Comparison of ENCODE assay signal across 9 cellular contexts in genomic region chr17:48439875-48440505, GRCh38. TPM values are rescaled to one million over a fixed set of nuclear protein-coding genes. Genes with fewer than 3 reads are reported as not detected.
DNase-seq lines count a peak whose midpoint lies in the region; ATAC-seq and TF ChIP-seq lines count a peak whose summit lies in the region.
"Had no signal": no experiment of that assay in that cellular context is flagged by ENCODE, and none has a peak within 500 bp of the region (broad histone marks: within the 10 kb centered on the region; RNA-seq: fewer than 3 reads in every experiment).

No MANE protein-coding gene starts in this region.

- ATAC-seq in naive B cell (ENCODE audit: low read depth in 2 of 2) (peak; percentile 8 to 11), HG02623 (IDR thresholded peaks at IDR 0.05; ENCODE audit: unreplicated experiment) (no peak)

- H3K27ac ChIP-seq in MM.1S (ENCODE audit: low read length): peak overlapping the region; percentile 87

- no peaks in the 10 kb centered on the region for H3K9me2 ChIP-seq in MM.1S (replicated peaks; ENCODE audit: insufficient read depth, low read length)

- H3K4me1 Mint-ChIP-seq in naive B cell (peaks cover 65 to 81% (median 80%) of the 10 kb centered on the region in 3 donors), osteocyte (ENCODE audit: unreplicated experiment) (no peaks in the 10 kb centered on the region)

- H3K4me2 ChIP-seq in MM.1S (ENCODE audit: low read depth, low read length): peak overlapping the region; percentile 45

- H3K9me3 Mint-ChIP-seq in naive B cell: peaks cover 0 to 10% (median 2%) of the 10 kb centered on the region in 7 donors
- no peaks in the 10 kb centered on the region for H3K9me3 Mint-ChIP-seq in osteocyte (ENCODE audit: unreplicated experiment)

- no peaks in the 10 kb centered on the region for H3K79me2 ChIP-seq in MM.1S (ENCODE audit: low read length)

- H3K9ac ChIP-seq in MM.1S (ENCODE audit: low read length): peak overlapping the region; percentile 61

- peak; percentile 26 for DNase-seq in COR-L47 (lab: John Stamatoyannopoulos, UW)
- peak; percentile 76 for DNase-seq in MM.1S
- peak; percentile 44 for DNase-seq in activated CD8-positive, alpha-beta memory T cell treated with anti-CD3 and anti-CD28 coated beads, Interleukin-2, amount 50 U/mL, for 4 hours
- peak; percentile 34 for DNase-seq in naive B cell
- no peak for DNase-seq in osteocyte (ENCODE audit: extremely low spot score, unreplicated experiment)
- no peak for DNase-seq in NCI-H1694 (lab: John Stamatoyannopoulos, UW)
- DNase-seq in COLO829 (ENCODE audit: low spot score): no peak

- H3K27me3 Mint-ChIP-seq in naive B cell (peaks cover 7 to 14% (median 10%) of the 10 kb centered on the region in 3 donors), osteocyte (ENCODE audit: unreplicated experiment) (peaks cover 27% of the 10 kb centered on the region)

- H3K27me3 ChIP-seq in MM.1S (replicated peaks; ENCODE audit: insufficient read depth, low read length): no peaks in the 10 kb centered on the region

- no peaks in the 10 kb centered on the region for H3K9me3 ChIP-seq in MM.1S (replicated peaks; ENCODE audit: insufficient read depth, low read length)

- H3F3A ChIP-seq in MM.1S (ENCODE audit: insufficient read depth, low read length): peaks cover 36% of the 10 kb centered on the region

- no peak overlapping the region for H3K4me3 ChIP-seq in MM.1S (ENCODE audit: low read length)

- H3K36me3 Mint-ChIP-seq in naive B cell (peaks cover 0 to 19% of the 10 kb centered on the region in 2 donors), osteocyte (ENCODE audit: unreplicated experiment) (no peaks in the 10 kb centered on the region)

- peak overlapping the region; percentile 17 for H2AFZ ChIP-seq in MM.1S (ENCODE audit: low read length)

- H3K4me1 ChIP-seq in MM.1S (ENCODE audit: low read length): peaks cover 67% of the 10 kb centered on the region

- peak overlapping the region; percentile 28 to 86 (median 70) for H3K4me3 Mint-ChIP-seq in naive B cell
- H3K4me3 Mint-ChIP-seq in osteocyte (ENCODE audit: unreplicated experiment): no peak overlapping the region

- H3K36me3 ChIP-seq in MM.1S (replicated peaks; ENCODE audit: insufficient read depth, low read length): no peaks in the 10 kb centered on the region

- no peaks in the 10 kb centered on the region for H4K20me1 ChIP-seq in MM.1S (ENCODE audit: insufficient read depth, low read length)

- H3K27ac Mint-ChIP-seq in naive B cell: peak overlapping the region; percentile 30 to 97 (median 94)
- no peak overlapping the region for H3K27ac Mint-ChIP-seq in osteocyte (ENCODE audit: unreplicated experiment)

- TF ChIP-seq CTCF in MM.1S (IDR thresholded peaks at IDR 0.05; ENCODE audit: low read length) (no peak), osteocyte (IDR thresholded peaks at IDR 0.05) (no peak)

RNA-seq across cellular contexts. Expression of gene SKAP1, which starts 10.0 kb away (rescaled TPM):
- polyA plus RNA-seq in naive B cell (ENCODE audit: low read depth in 6 of 6): 100 to 1,000 TPM in 5 of 6 donors, 10 to 100 TPM in 1; 79.3 to 166 (median 140) TPM
- total RNA-seq in osteocyte: not detected in 2 replicates
- total RNA-seq: lung microvascular endothelial cell had no signal

Comparison
In these comparisons a context has a peak if more than half of its experiments do, and no peak if none do; other contexts are left out.
1. DNase-seq: peak in COR-L47 (single experiment), MM.1S (single experiment), activated CD8-positive, alpha-beta memory T cell treated with anti-CD3 and anti-CD28 coated beads, Interleukin-2, amount 50 U/mL, for 4 hours (single experiment) and naive B cell (single experiment); none in osteocyte (single experiment), NCI-H1694 (single experiment) and COLO829 (single experiment).